ENCODE assay signal across 33 cellular contexts in the genomic region with DNA sequence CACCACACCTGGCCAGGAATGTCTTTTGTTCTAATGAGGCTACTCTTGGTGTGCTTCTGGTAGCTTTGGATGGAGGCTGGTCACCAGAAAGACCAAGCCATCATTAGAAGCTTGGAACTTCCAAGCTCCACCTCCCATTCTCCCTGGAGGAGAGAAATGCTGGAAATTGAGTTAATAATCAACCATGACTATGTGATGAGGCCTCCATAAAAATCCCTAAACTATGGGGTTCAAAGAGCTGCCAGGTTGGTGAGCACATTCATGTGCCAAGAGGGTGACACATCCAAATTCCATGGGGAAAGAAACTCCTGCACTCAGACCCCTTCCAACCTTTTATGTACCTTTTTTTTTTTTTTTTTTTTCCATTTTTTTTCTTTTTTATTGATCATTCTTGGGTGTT.
"Had no signal": no experiment of that assay in that cellular context is flagged by ENCODE, and none has a peak within 500 bp of the region (broad histone marks: within the 10 kb centered on the region; RNA-seq: fewer than 3 reads in every experiment).

No MANE protein-coding gene starts in this region.

- FAIRE-seq: endothelial cell of umbilical vein had no signal

- H3K4me3 ChIP-seq: cardiac muscle cell, colonic mucosa, heart right ventricle, left lung, lower lobe of right lung, right lobe of liver, uterus had no signal

- H3K27ac ChIP-seq: cardiac muscle cell, colonic mucosa, heart right ventricle, left lung, lower lobe of right lung, right lobe of liver, uterus, WERI-Rb-1 had no signal

- H3K4me1 ChIP-seq: colonic mucosa, heart right ventricle, left lung, lower lobe of right lung, right lobe of liver, uterus had no signal

- H3K27me3 ChIP-seq: cardiac muscle cell, heart right ventricle, left lung, right lobe of liver, uterus had no signal

- H3K27ac Mint-ChIP-seq: activated naive CD8-positive, alpha-beta T cell; nephron; stimulated activated effector memory CD8-positive, alpha-beta T cell treated with anti-CD3 and anti-CD28 coated beads, Interleukin-12 subunit alpha, Interleukin-12 subunit beta, amount 100 ng/mL, for 72 hours; stimulated activated naive CD8-positive, alpha-beta T cell treated with anti-CD3 and anti-CD28 coated beads, Interleukin-15, amount 100 ng/mL, for 72 hours; T-helper 17 cell; type B pancreatic cell had no signal

- ATAC-seq: activated CD4-positive, CD25-positive, alpha-beta regulatory T cell treated with anti-CD3 and anti-CD28 coated beads, Interleukin-2, amount 50 U/mL, for 24 hours; esophagus mucosa; heart right ventricle; left lung; lower lobe of right lung; stimulated activated effector memory CD8-positive, alpha-beta T cell treated with anti-CD3 and anti-CD28 coated beads, Interleukin-12 subunit alpha, Interleukin-12 subunit beta, amount 100 ng/mL, for 72 hours; stimulated activated naive CD8-positive, alpha-beta T cell treated with anti-CD3 and anti-CD28 coated beads, Interleukin-15, amount 100 ng/mL, for 72 hours; T-helper 17 cell had no signal

- H3K36me3 Mint-ChIP-seq: activated naive CD8-positive, alpha-beta T cell; stimulated activated effector memory CD8-positive, alpha-beta T cell treated with anti-CD3 and anti-CD28 coated beads, Interleukin-12 subunit alpha, Interleukin-12 subunit beta, amount 100 ng/mL, for 72 hours; type B pancreatic cell had no signal

- H3K36me3 ChIP-seq: cardiac muscle cell, colonic mucosa, heart right ventricle, left lung, lower lobe of right lung, right lobe of liver, uterus, WERI-Rb-1 had no signal

- H3K9me3 ChIP-seq: colonic mucosa, heart right ventricle, left lung, lower lobe of right lung, right lobe of liver, uterus had no signal

- H3K9me3 Mint-ChIP-seq: stimulated activated effector memory CD8-positive, alpha-beta T cell treated with anti-CD3 and anti-CD28 coated beads, Interleukin-12 subunit alpha, Interleukin-12 subunit beta, amount 100 ng/mL, for 72 hours had no signal

- H3K4me3 Mint-ChIP-seq: activated naive CD8-positive, alpha-beta T cell; nephron; stimulated activated effector memory CD8-positive, alpha-beta T cell treated with anti-CD3 and anti-CD28 coated beads, Interleukin-12 subunit alpha, Interleukin-12 subunit beta, amount 100 ng/mL, for 72 hours; stimulated activated naive CD8-positive, alpha-beta T cell treated with anti-CD3 and anti-CD28 coated beads, Interleukin-15, amount 100 ng/mL, for 72 hours; T-helper 17 cell; type B pancreatic cell had no signal

- DNase-seq: activated CD4-positive, alpha-beta T cell treated with anti-CD3 and anti-CD28 coated beads for 48 hours; activated CD4-positive, alpha-beta T cell treated with anti-CD3 and anti-CD28 coated beads, Interleukin-2, amount 50 U/mL, for 48 hours; activated CD8-positive, alpha-beta memory T cell treated with anti-CD3 and anti-CD28 coated beads for 24 hours; activated effector memory CD4-positive, alpha-beta T cell treated with Interleukin-2 at 50 U/mL for 16 hours; activated naive CD4-positive, alpha-beta T cell treated with Interleukin-2 at 50 U/mL for 16 hours; anterior cingulate cortex; cerebellar nuclear complex; colonic mucosa; effector memory CD4-positive, alpha-beta T cell; foreskin fibroblast; heart right ventricle; islet precursor cell; left lung; lower lobe of right lung; mesendoderm; right lobe of liver; stimulated activated CD4-positive, alpha-beta T cell treated with anti-CD3 and anti-CD28 coated beads, Interleukin-12 subunit alpha, Interleukin-12 subunit beta, amount 100 ng/mL, for 4 hours; stimulated activated CD4-positive, alpha-beta T cell treated with anti-CD3 and anti-CD28 coated beads, Interleukin-4, amount 100 ng/mL, for 24 hours; stimulated activated naive CD8-positive, alpha-beta T cell treated with anti-CD3 and anti-CD28 coated beads, Interleukin-15, amount 100 ng/mL, for 72 hours; substantia nigra; SW 1271; T-helper 17 cell; T1000; uterus; WERI-Rb-1 had no signal
